Comparison of ENCODE assay signal across 30 cellular contexts in the genomic region with DNA sequence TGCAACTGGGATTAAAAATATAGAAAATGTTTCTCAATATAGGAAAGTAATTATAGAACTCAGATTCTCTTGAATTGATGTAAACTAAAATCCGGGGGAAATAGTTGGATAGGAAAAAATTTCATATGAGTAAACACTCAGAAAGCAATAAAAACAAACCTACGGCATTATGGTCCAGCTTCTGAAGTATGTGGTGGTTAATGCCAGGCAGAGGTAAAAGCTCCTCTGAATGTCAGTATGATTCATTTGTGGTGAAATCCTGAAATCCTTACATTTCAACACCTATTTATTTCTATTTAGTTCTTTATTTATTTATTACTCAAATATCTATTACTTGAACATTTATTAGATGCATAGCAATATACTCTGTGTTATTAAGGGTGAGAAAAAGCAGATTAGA.
DNase-seq lines count a peak whose midpoint lies in the region; TF ChIP-seq lines count a peak whose summit lies in the region.
"Had no signal": no experiment of that assay in that cellular context is flagged by ENCODE, and none has a peak within 500 bp of the region (broad histone marks: within the 10 kb centered on the region; RNA-seq: fewer than 3 reads in every experiment).

No MANE protein-coding gene starts in this region.

- peak overlapping the region; percentile 6 for H3K27ac Mint-ChIP-seq in Calu3 (ENCODE audit: unreplicated experiment)
- H3K27ac Mint-ChIP-seq: activated CD8-positive, alpha-beta memory T cell treated with anti-CD3 and anti-CD28 coated beads, Interleukin-2, amount 10 ng/mL, durations not matched to agents 7 days and 5 days; activated naive CD8-positive, alpha-beta T cell treated with anti-CD3 and anti-CD28 coated beads, Interleukin-2, amount 50 U/mL, for 24 hours; brain; naive thymus-derived CD8-positive, alpha-beta T cell; WTC11 had no signal

- H3K36me3 Mint-ChIP-seq in Calu3 (ENCODE audit: insufficient read depth, unreplicated experiment): no peaks in the 10 kb centered on the region
- H3K36me3 Mint-ChIP-seq: activated CD8-positive, alpha-beta memory T cell treated with anti-CD3 and anti-CD28 coated beads, Interleukin-2, amount 10 ng/mL, durations not matched to agents 7 days and 5 days; brain; naive thymus-derived CD8-positive, alpha-beta T cell; WTC11 had no signal

- no peaks in the 10 kb centered on the region for H3K9me3 ChIP-seq in SJSA1 (replicated peaks)
- H3K9me3 ChIP-seq: BLaER1, upper lobe of left lung had no signal

- H3K36me3 ChIP-seq in SJSA1: no peaks in the 10 kb centered on the region
- H3K36me3 ChIP-seq: BLaER1, upper lobe of left lung had no signal

- H3K27me3 ChIP-seq in SJSA1 (replicated peaks): no peaks in the 10 kb centered on the region
- H3K27me3 ChIP-seq: BLaER1, upper lobe of left lung had no signal

- H3K4me1 Mint-ChIP-seq in Calu3 (ENCODE audit: low read depth, unreplicated experiment): peaks cover 32% of the 10 kb centered on the region
- H3K4me1 Mint-ChIP-seq: activated CD8-positive, alpha-beta memory T cell treated with anti-CD3 and anti-CD28 coated beads, Interleukin-2, amount 10 ng/mL, durations not matched to agents 7 days and 5 days; activated naive CD8-positive, alpha-beta T cell treated with anti-CD3 and anti-CD28 coated beads, Interleukin-2, amount 50 U/mL, for 24 hours; naive thymus-derived CD8-positive, alpha-beta T cell had no signal

- DNase-seq in Calu3 (no peak), H4 (ENCODE audit: low spot score) (peak; percentile 18), SJSA1 (ENCODE audit: low read depth in 1 of 2, low spot score in 2 of 2) (peak in 1 of 2 experiments; percentile 36), glomerular visceral epithelial cell (ENCODE audit: extremely low spot score) (peak; percentile 62), NCI-H82 (lab: John Stamatoyannopoulos, UW) (no peak), caudate nucleus (lab: John Stamatoyannopoulos, UW) (no peak), mucosa of gallbladder (ENCODE audit: low spot score) (no peak), retina (no peak)
- DNase-seq: activated CD4-positive, alpha-beta T cell treated with anti-CD3 and anti-CD28 coated beads, Interleukin-2, amount 50 U/mL, for 1 hour; activated CD8-positive, alpha-beta memory T cell treated with anti-CD3 and anti-CD28 coated beads, Interleukin-2, amount 10 ng/mL, durations not matched to agents 7 days and 5 days; activated naive CD8-positive, alpha-beta T cell treated with anti-CD3 and anti-CD28 coated beads, Interleukin-2, amount 50 U/mL, for 24 hours; activated T-cell treated with anti-CD3 and anti-CD28 coated beads, Interleukin-2, amount 50 U/mL, for 48 hours; DMS79 treated with DMSO at 0.1 percent for 48 hours; Kasumi-1; midbrain; naive thymus-derived CD8-positive, alpha-beta T cell; NCI-H1048; NCI-H187; NCI-H2171 treated with DMSO at 0.1 percent for 48 hours; NCI-H524 treated with DMSO at 0.1 percent for 48 hours; NK-92 treated with Interleukin-12 subunit alpha and Interleukin-12 subunit beta, amount 100 ng/mL, for 24 hours; occipital lobe; SHP77 treated with DMSO at 0.1 percent for 48 hours; substantia nigra; T1000; upper lobe of left lung had no signal

- no peaks in the 10 kb centered on the region for H3K27me3 Mint-ChIP-seq in Calu3 (ENCODE audit: unreplicated experiment)
- H3K27me3 Mint-ChIP-seq: activated CD8-positive, alpha-beta memory T cell treated with anti-CD3 and anti-CD28 coated beads, Interleukin-2, amount 10 ng/mL, durations not matched to agents 7 days and 5 days; activated naive CD8-positive, alpha-beta T cell treated with anti-CD3 and anti-CD28 coated beads, Interleukin-2, amount 50 U/mL, for 24 hours; brain; naive thymus-derived CD8-positive, alpha-beta T cell had no signal

- TF ChIP-seq CTCF in Calu3 (IDR thresholded peaks at IDR 0.05; ENCODE audit: unreplicated experiment): no peak

- no peak overlapping the region for H3K4me3 ChIP-seq in SJSA1
- H3K4me3 ChIP-seq: BLaER1, coronary artery, upper lobe of left lung had no signal

- H3K4me3 Mint-ChIP-seq in Calu3 (ENCODE audit: low read depth, unreplicated experiment): peak overlapping the region; percentile 4
- H3K4me3 Mint-ChIP-seq: activated CD8-positive, alpha-beta memory T cell treated with anti-CD3 and anti-CD28 coated beads, Interleukin-2, amount 10 ng/mL, durations not matched to agents 7 days and 5 days; activated naive CD8-positive, alpha-beta T cell treated with anti-CD3 and anti-CD28 coated beads, Interleukin-2, amount 50 U/mL, for 24 hours; brain; naive thymus-derived CD8-positive, alpha-beta T cell; WTC11 had no signal

- BruUV-seq in Calu3 (replicated peaks; lab: Mats Ljungman, UMichigan): no TSS peak

- peaks cover 32% of the 10 kb centered on the region for H3K4me1 ChIP-seq in SJSA1 (replicated peaks)
- H3K4me1 ChIP-seq: BLaER1 had no signal

- intact Hi-C loops in Calu3 (cut with micrococcal nuclease; ENCODE audit: unreplicated experiment): loop anchor here (5.0 kb wide), 1 partner anchor 504 kb away; no protein-coding TSS in a partner anchor

- peak overlapping the region; percentile 47 for H3K27ac ChIP-seq in SJSA1
- no peak overlapping the region for H3K27ac ChIP-seq in caudate nucleus (ENCODE audit: low read depth, low read length)
- H3K27ac ChIP-seq: BLaER1, coronary artery, upper lobe of left lung had no signal

- H3K9me3 Mint-ChIP-seq in Calu3 (ENCODE audit: low read depth, unreplicated experiment): no peaks in the 10 kb centered on the region
- H3K9me3 Mint-ChIP-seq: activated naive CD8-positive, alpha-beta T cell treated with anti-CD3 and anti-CD28 coated beads, Interleukin-2, amount 50 U/mL, for 24 hours; brain; WTC11 had no signal

- CTCF ChIA-PET in Calu3 (lab: Charles Lee): no interaction called here

Comparison
In these comparisons a context has a peak if more than half of its experiments do, and no peak if none do; other contexts are left out.
1. DNase-seq: peak in H4 (single experiment) and glomerular visceral epithelial cell (single experiment); none in Calu3 (single experiment), NCI-H82 (single experiment), caudate nucleus (0 of 61), mucosa of gallbladder (single experiment) and retina (single experiment).